1 cellular context compared by ENCODE assay signal in the genomic region with DNA sequence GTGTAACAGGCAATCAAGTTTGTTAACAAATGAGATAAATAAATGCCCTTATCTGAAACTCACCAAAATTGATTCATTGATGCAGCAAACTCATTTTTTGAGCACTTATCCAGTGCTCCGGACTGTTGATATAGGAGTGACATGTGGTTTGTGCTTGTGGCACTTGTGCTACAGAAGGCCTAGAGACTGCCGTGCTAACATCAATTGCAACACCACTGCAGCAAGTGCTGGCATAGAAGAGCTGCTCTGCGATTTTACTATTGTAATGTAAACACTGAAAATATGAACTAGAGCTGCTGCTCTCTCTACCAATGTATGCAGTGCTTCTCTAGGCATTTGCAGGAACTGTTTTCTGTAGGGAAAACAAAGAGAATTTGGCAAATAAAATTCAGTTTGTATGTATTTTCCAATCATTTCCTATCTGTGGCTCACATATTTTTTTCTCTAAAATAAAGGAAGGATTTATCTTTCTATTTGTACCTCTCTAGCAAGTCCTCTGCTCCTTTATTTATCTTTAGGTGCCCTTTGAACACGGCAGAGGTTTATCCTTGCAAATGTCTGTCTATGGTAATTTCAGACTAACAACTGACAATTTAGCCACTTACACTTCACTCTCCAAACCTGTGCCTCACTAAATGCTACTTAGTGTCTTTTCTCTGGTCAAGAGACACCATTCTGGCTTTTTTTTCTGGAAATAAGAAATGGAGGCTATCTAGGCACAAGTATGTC.
TF ChIP-seq lines count a peak whose summit lies in the region.

No MANE protein-coding gene starts in this region.

TF ChIP-seq in IMR-90, 13 proteins besides CTCF, POLR2A, EP300 and RAD21:
- TF ChIP-seq CEBPB (IDR thresholded peaks at IDR 0.05; ENCODE audit: low read depth, low read length): peak; percentile 15; the same call in 1 of the 2 replicates
- TF ChIP-seq FOS (IDR thresholded peaks at IDR 0.05; ENCODE audit: low read depth, low read length): no peak
- TF ChIP-seq BHLHE40 (IDR thresholded peaks at IDR 0.05; ENCODE audit: low read depth, low read length): no peak
- TF ChIP-seq MAFK (IDR thresholded peaks at IDR 0.05; ENCODE audit: low read depth, low read length): no peak
- no peak for TF ChIP-seq NFE2L2 (IDR thresholded peaks at IDR 0.05; ENCODE audit: low read depth, low read length)
